8 cellular contexts compared by ENCODE assay signal in genomic region chr18:30280861-30281470, GRCh38.
DNase-seq lines count a peak whose midpoint lies in the region; ATAC-seq and FAIRE-seq lines count a peak whose summit lies in the region.

No MANE protein-coding gene starts in this region.

- FAIRE-seq in GM19239 (lab: Jason Lieb, UNC): peak; percentile 35

- ATAC-seq in HG02840 (IDR thresholded peaks at IDR 0.05; ENCODE audit: low FRiP score, unreplicated experiment): no peak
- ATAC-seq in GM21737 (IDR thresholded peaks at IDR 0.05; ENCODE audit: unreplicated experiment): no peak

- DNase-seq in AML-193 (lab: John Stamatoyannopoulos, UW) (peak; percentile 19 to 41), GM19239 (ENCODE audit: insufficient read length, low spot score) (no peak), NCI-H1694 treated with DMSO at 0.1 percent for 48 hours (lab: John Stamatoyannopoulos, UW) (peak; percentile 56), amniotic epithelial cell (ENCODE audit: low read depth) (peak; percentile 61), left kidney (ENCODE audit: low read depth, low spot score) (peak; percentile 87), cerebellar nuclear complex (lab: John Stamatoyannopoulos, UW) (no peak)

Comparison
In these comparisons a context has a peak if more than half of its experiments do, and no peak if none do; other contexts are left out.
1. DNase-seq: peak in AML-193 (2 of 2), NCI-H1694 treated with DMSO at 0.1 percent for 48 hours (single experiment), amniotic epithelial cell (single experiment) and left kidney (single experiment); none in GM19239 (single experiment) and cerebellar nuclear complex (0 of 2).